Comparison of ENCODE assay signal across 15 cellular contexts in the genomic region with DNA sequence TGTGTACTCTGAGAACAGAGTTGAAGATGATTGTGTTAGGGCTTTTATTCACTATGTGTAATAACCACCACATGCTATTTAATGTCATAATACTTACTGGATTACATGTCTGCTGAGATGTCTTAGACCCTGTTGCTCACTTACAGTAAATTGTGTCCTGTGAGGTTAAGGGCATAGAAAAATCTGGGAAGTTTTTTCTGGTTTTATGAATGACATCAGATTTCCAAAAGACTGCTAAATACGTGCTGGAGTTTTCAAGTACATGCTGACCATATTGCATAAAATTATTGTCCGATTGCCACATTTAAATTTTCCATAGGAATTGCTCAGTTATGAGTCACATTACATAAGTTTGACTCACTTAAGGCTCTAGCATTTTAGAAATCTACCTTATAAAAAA.
DNase-seq lines count a peak whose midpoint lies in the region; ATAC-seq and TF ChIP-seq lines count a peak whose summit lies in the region.
"Had no signal": no experiment of that assay in that cellular context is flagged by ENCODE, and none has a peak within 500 bp of the region (broad histone marks: within the 10 kb centered on the region; RNA-seq: fewer than 3 reads in every experiment).

No MANE protein-coding gene starts in this region.

- no peaks in the 10 kb centered on the region for H3K9me2 ChIP-seq in HCT116 (ENCODE audit: insufficient read depth)

- no peaks in the 10 kb centered on the region for H3K36me3 ChIP-seq in HCT116 (ENCODE audit: control insufficient read depth in 1 of 2, insufficient read depth in 2 of 2, low read length in 2 of 2)
- H3K36me3 ChIP-seq: transverse colon had no signal

- RAD21 ChIA-PET in HCT116 (lab: Charles Lee; ENCODE audit: low non-redundant PET in 1 of 2, low total read pairs in 2 of 2, uncharacterized antibody in 2 of 2, unreplicated experiment in 2 of 2): no interaction called here

- CTCF ChIA-PET in HCT116 (lab: Charles Lee): no interaction called here

- H3K27ac ChIP-seq in HCT116 (ENCODE audit: low read depth, low read length) (no peak overlapping the region), epithelial cell of prostate (peak overlapping the region; percentile 71)
- H3K27ac ChIP-seq: transverse colon had no signal

- no peaks in the 10 kb centered on the region for H3K79me2 ChIP-seq in HCT116 (ENCODE audit: insufficient read depth, low read length)

- H3K9me3 ChIP-seq in HCT116 (ENCODE audit: control insufficient read depth in 1 of 2, insufficient read depth in 1 of 2, low read depth in 1 of 2, low read length in 2 of 2): no peaks in the 10 kb centered on the region
- H3K9me3 ChIP-seq: transverse colon had no signal

- POLR2A ChIA-PET in HCT116 (lab: Charles Lee): no interaction called here

- intact Hi-C loops in HCT116 (cut with micrococcal nuclease): no loop called here

- H2AFZ ChIP-seq in HCT116 (ENCODE audit: low read depth, low read length, poor library complexity, severe bottlenecking): no peak overlapping the region

- no peak for DNase-seq in HCT116 (ENCODE audit: low read depth, low spot score)
- peak; percentile 77 for DNase-seq in RPMI7951 (ENCODE audit: low read depth)
- no peak for DNase-seq in epithelial cell of prostate (ENCODE audit: low read depth, low spot score)
- DNase-seq in retinal pigment epithelial cell (ENCODE audit: low read depth): peak; percentile 75
- no peak for DNase-seq in GM13976 (ENCODE audit: low spot score)
- no peak for DNase-seq in erythroblast (lab: John Stamatoyannopoulos, UW)
- DNase-seq: activated CD4-positive, alpha-beta T cell treated with anti-CD3 and anti-CD28 coated beads for 4 hours; cerebellar nuclear complex; foreskin melanocyte; islet precursor cell; NCI-H2029; T-cell; transverse colon had no signal

- BruUV-seq in HCT116 (replicated peaks; lab: Mats Ljungman, UMichigan): no TSS peak

- TF ChIP-seq RAD21 in HCT116 (IDR thresholded peaks at IDR 0.05; ENCODE audit: low read depth): no peak

- no peak overlapping the region for H3K4me2 ChIP-seq in HCT116 (ENCODE audit: low read length)

- no peak for TF ChIP-seq CTCF in HCT116 (IDR thresholded peaks at IDR 0.05 in 2 of 3, conservative IDR thresholded peaks at IDR 0.05 in 1 of 3; ENCODE audit: borderline replicate concordance in 1 of 3, insufficient read depth in 1 of 3, low read depth in 2 of 3, low read length in 2 of 3)
- TF ChIP-seq CTCF in retinal pigment epithelial cell (conservative IDR thresholded peaks at IDR 0.05; ENCODE audit: low read depth, low read length): no peak
- no peak for TF ChIP-seq CTCF in GM13976 (IDR thresholded peaks at IDR 0.05; ENCODE audit: borderline replicate concordance, control extremely low read depth, extremely low read depth, insufficient read depth, missing control alignments)

- TF ChIP-seq POLR2A in HCT116 (IDR thresholded peaks at IDR 0.05; ENCODE audit: borderline replicate concordance, extremely low read depth, insufficient read depth, insufficient read length) (no peak), erythroblast (IDR thresholded peaks at IDR 0.05; ENCODE audit: low read length) (no peak)

- H4K20me1 ChIP-seq in HCT116 (ENCODE audit: insufficient read depth): no peaks in the 10 kb centered on the region

- no peak overlapping the region for H3K9ac ChIP-seq in HCT116 (ENCODE audit: low read length)

- no peak overlapping the region for H3K4me3 ChIP-seq in HCT116 (replicated peaks in 1 of 2; ENCODE audit: low read depth in 1 of 2, low read length in 2 of 2)
- H3K4me3 ChIP-seq in retinal pigment epithelial cell (ENCODE audit: low read length): no peak overlapping the region
- H3K4me3 ChIP-seq: transverse colon had no signal

- ATAC-seq in HCT116 (no peak), HG03045 (IDR thresholded peaks at IDR 0.05; ENCODE audit: unreplicated experiment) (no peak)
- ATAC-seq: sciatic nerve, T-cell had no signal

- H3K4me1 ChIP-seq in HCT116 (ENCODE audit: control insufficient read depth in 1 of 2, insufficient read depth in 2 of 2, low read length in 2 of 2): no peaks in the 10 kb centered on the region
- H3K4me1 ChIP-seq: transverse colon had no signal

- in situ Hi-C loops in GM13976 (cut with MboI; ENCODE audit: low sequenced_read_pairs, unreplicated experiment): no loop called here

- H3K27me3 ChIP-seq in HCT116 (ENCODE audit: insufficient read depth, low read length): no peaks in the 10 kb centered on the region
- H3K27me3 ChIP-seq: transverse colon had no signal

TF ChIP-seq in HCT116, 20 proteins besides CTCF, POLR2A, EP300 and RAD21:
- TF ChIP-seq FOSL1 (IDR thresholded peaks at IDR 0.05; ENCODE audit: low read depth) (peak; percentile 29; the same call in 1 of the 2 replicates), CEBPB (IDR thresholded peaks at IDR 0.05; ENCODE audit: low read depth) (0 out of 2 replicates have a peak, but pooled peaks have one; percentile 41), EZH2 (IDR thresholded peaks at IDR 0.05) (no peak)
TF ChIP-seq in HCT116: peak in this region for 2.

Comparison
In these comparisons a context has a peak if more than half of its experiments do, and no peak if none do; other contexts are left out.
1. DNase-seq: peak in RPMI7951 (single experiment) and retinal pigment epithelial cell (single experiment); none in HCT116 (single experiment), epithelial cell of prostate (single experiment), GM13976 (single experiment) and erythroblast (0 of 2).